ENCODE assay signal across 15 cellular contexts in the genomic region with DNA sequence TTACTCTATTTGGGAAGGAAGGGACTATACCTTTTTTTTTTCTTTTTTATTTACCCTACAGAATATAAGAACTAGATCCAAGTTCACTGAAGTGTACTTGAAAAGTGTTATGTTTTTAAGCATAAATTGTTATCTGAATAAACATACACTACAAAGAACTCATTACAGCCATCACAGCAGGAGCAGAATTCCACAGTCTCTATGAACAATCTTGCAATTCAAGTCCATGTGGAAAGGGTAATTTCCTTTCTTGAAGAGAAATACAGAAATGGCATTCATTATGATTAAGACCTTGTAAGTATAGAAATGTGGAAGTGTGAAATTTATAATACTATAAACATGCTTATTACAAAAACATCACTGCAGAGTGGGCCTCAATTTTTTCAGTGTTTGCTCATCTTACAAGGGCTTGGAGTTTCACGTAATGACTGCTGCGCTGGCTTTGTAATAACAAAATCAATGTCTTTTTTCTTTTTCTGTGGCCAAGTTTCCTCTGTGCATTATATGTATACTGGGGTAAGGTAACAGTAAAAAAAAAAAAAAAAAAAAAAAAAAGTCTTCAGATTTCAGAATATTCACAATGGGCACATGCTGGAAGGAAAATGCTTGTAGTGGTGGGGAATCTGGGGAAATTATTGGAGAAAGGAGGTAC.
"Had no signal": no experiment of that assay in that cellular context is flagged by ENCODE, and none has a peak within 500 bp of the region (broad histone marks: within the 10 kb centered on the region; RNA-seq: fewer than 3 reads in every experiment).

No MANE protein-coding gene starts in this region.

- H3K4me3 Mint-ChIP-seq: activated B cell treated with CpG ODN at 0.5 μM for 24 hours, memory B cell, nephron progenitor cell had no signal

- H3K4me1 ChIP-seq: left ventricle myocardium inferior, upper lobe of right lung had no signal

- H3K4me3 ChIP-seq: coronary artery, heart right ventricle, left ventricle myocardium inferior, upper lobe of right lung had no signal

- H3K27me3 Mint-ChIP-seq: activated B cell treated with CpG ODN at 0.5 μM for 24 hours, memory B cell had no signal

- H3K27ac Mint-ChIP-seq: activated B cell treated with CpG ODN at 0.5 μM for 24 hours, memory B cell, nephron progenitor cell had no signal

- H3K27me3 ChIP-seq: heart right ventricle, upper lobe of right lung had no signal

- ATAC-seq: heart right ventricle, sciatic nerve, upper lobe of right lung had no signal

- H3K36me3 Mint-ChIP-seq: memory B cell had no signal

- H3K4me1 Mint-ChIP-seq: activated B cell treated with CpG ODN at 0.5 μM for 24 hours, memory B cell had no signal

- DNase-seq: activated B cell treated with CpG ODN at 0.5 μM for 24 hours; activated CD8-positive, alpha-beta memory T cell treated with anti-CD3 and anti-CD28 coated beads for 24 hours; activated T-cell treated with anti-CD3 and anti-CD28 coated beads for 4 hours; aorta; caudate nucleus; effector CD8-positive, alpha-beta T cell; heart right ventricle; islet precursor cell; left ventricle myocardium inferior; nephron progenitor cell; SK-N-SH; upper lobe of right lung had no signal

- H3K9me3 Mint-ChIP-seq: activated B cell treated with CpG ODN at 0.5 μM for 24 hours, memory B cell had no signal

- H3K27ac ChIP-seq: coronary artery, heart right ventricle, left ventricle myocardium inferior, upper lobe of right lung had no signal

- H3K9me3 ChIP-seq: SK-N-SH, upper lobe of right lung had no signal
